ENCODE assay signal across 19 cellular contexts in the genomic region with DNA sequence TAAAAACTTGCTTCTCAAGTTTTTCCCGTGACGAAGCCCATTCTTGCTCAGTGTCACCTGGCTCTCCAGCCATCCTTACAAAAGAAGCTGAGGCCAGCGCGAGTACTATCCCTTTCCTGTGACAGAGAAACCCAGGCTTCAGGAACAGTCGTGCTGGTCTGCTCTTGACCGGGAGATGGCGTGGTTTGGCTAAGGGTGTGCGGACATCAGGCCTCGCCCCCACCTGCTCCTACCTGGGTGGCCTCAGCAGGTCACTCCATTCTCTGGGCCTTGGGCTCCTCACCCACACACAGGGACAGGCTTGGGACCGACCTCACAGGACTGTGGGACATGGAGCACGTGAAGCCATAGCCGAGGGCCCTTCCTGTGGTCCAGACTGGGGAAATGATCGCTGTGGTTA.
DNase-seq lines count a peak whose midpoint lies in the region; ATAC-seq and TF ChIP-seq lines count a peak whose summit lies in the region.
"Had no signal": no experiment of that assay in that cellular context is flagged by ENCODE, and none has a peak within 500 bp of the region (broad histone marks: within the 10 kb centered on the region; RNA-seq: fewer than 3 reads in every experiment).

No MANE protein-coding gene starts in this region.

- peaks cover 6% of the 10 kb centered on the region for H3K79me1 ChIP-seq in trophoblast cell (ENCODE audit: low read length)

- no peak overlapping the region for H3K9ac ChIP-seq in trophoblast cell (ENCODE audit: low read length)

- TF ChIP-seq CTCF in WTC11 (IDR thresholded peaks at IDR 0.05): no peak

- 83% methylated on average over 13 of the region's 13 CpGs for WGBS in right cardiac atrium
- WGBS in trophoblast cell (ENCODE audit: extremely low coverage, insufficient coverage, insufficient read length): no CpG with 5 or more reads among the region's 13 CpGs

- peaks cover 2% of the 10 kb centered on the region; the same call in 1 of the 2 replicates for H3K27me3 Mint-ChIP-seq in WTC11 (ENCODE audit: low read depth)

- H3K27me3 ChIP-seq in right cardiac atrium (ENCODE audit: control insufficient read depth, insufficient read depth) (no peaks in the 10 kb centered on the region), trophoblast cell (ENCODE audit: insufficient read depth, low read length) (no peaks in the 10 kb centered on the region)

- H3K79me2 ChIP-seq in trophoblast cell (ENCODE audit: control insufficient read depth, insufficient read depth, low read length, poor library complexity): no peaks in the 10 kb centered on the region

- H3K36me3 ChIP-seq in trophoblast cell (ENCODE audit: control insufficient read depth in 1 of 2, insufficient read depth in 2 of 2, low read length in 2 of 2): peaks cover 12 to 20% of the 10 kb centered on the region in 2 experiments

- H3K4me3 Mint-ChIP-seq in WTC11: no peak overlapping the region
- H3K4me3 Mint-ChIP-seq: CD8-positive, alpha-beta T cell; naive thymus-derived CD4-positive, alpha-beta T cell had no signal

- H3K27ac Mint-ChIP-seq in WTC11: no peak overlapping the region
- H3K27ac Mint-ChIP-seq: CD8-positive, alpha-beta T cell; naive thymus-derived CD4-positive, alpha-beta T cell had no signal

- intact Hi-C loops in right cardiac atrium (cut with DNase I): no loop called here

- peak; percentile 88 for ATAC-seq in WTC11
- ATAC-seq in right cardiac atrium: peak in 1 of 2 donors; percentile 8
- ATAC-seq in GM21737 (IDR thresholded peaks at IDR 0.05; ENCODE audit: unreplicated experiment): no peak
- no peak for ATAC-seq in HG03432 (IDR thresholded peaks at IDR 0.05; ENCODE audit: unreplicated experiment)
- ATAC-seq in GM21717 (IDR thresholded peaks at IDR 0.05; ENCODE audit: unreplicated experiment): no peak
- ATAC-seq: CD8-positive, alpha-beta T cell; naive thymus-derived CD4-positive, alpha-beta T cell had no signal

- no peak overlapping the region for H4K12ac ChIP-seq in trophoblast cell (ENCODE audit: low read depth, low read length)

- H3K4me1 Mint-ChIP-seq in WTC11: 0 out of 2 replicates have a peak, but pooled peaks cover 9% of the 10 kb centered on the region
- H3K4me1 Mint-ChIP-seq: naive thymus-derived CD4-positive, alpha-beta T cell had no signal

- peaks cover 18% of the 10 kb centered on the region for H3K9me3 Mint-ChIP-seq in WTC11

- H3K36me3 Mint-ChIP-seq in WTC11: peaks cover 30% of the 10 kb centered on the region
- H3K36me3 Mint-ChIP-seq: CD8-positive, alpha-beta T cell had no signal

- CTCF ChIA-PET in WTC11 (lab: Charles Lee): interaction anchor here (0.6 to 2.4 kb wide), 28 partner anchors 11 to 429 kb away, joined by 3 to 21 read pairs (median 5); no protein-coding TSS in a partner anchor

- no peak overlapping the region for H3K14ac ChIP-seq in trophoblast cell (ENCODE audit: low read length)

- no peak overlapping the region for H2AK5ac ChIP-seq in trophoblast cell (ENCODE audit: low read length)

- H3K18ac ChIP-seq in trophoblast cell (ENCODE audit: low read length): peak overlapping the region; percentile 31

- no peak overlapping the region for H2AFZ ChIP-seq in trophoblast cell (ENCODE audit: insufficient read depth, low read length, poor library complexity)

- H3K27ac ChIP-seq in right cardiac atrium (ENCODE audit: low read length) (peak overlapping the region; percentile 38), trophoblast cell (ENCODE audit: low read depth, low read length) (peak overlapping the region; percentile 44)

- H3K23ac ChIP-seq in trophoblast cell (ENCODE audit: low read length): no peak overlapping the region

- peak overlapping the region; percentile 5 for H2BK12ac ChIP-seq in trophoblast cell (ENCODE audit: low read length)

- POLR2A ChIA-PET in WTC11 (lab: Charles Lee): no interaction called here

- H3K9me3 ChIP-seq in right cardiac atrium (ENCODE audit: control insufficient read depth, low read length): no peaks in the 10 kb centered on the region
- peaks cover 14% of the 10 kb centered on the region for H3K9me3 ChIP-seq in trophoblast cell (ENCODE audit: insufficient read depth, low read depth, low read length)

- H3K4me3 ChIP-seq in right cardiac atrium (ENCODE audit: low read length) (no peak overlapping the region), trophoblast cell (ENCODE audit: low read depth, low read length) (no peak overlapping the region)
- H3K4me3 ChIP-seq: dorsolateral prefrontal cortex, lung had no signal

- H4K8ac ChIP-seq in trophoblast cell (ENCODE audit: low read depth, low read length): no peak overlapping the region

- H3K4me2 ChIP-seq in trophoblast cell (ENCODE audit: low read length): no peak overlapping the region

- peak overlapping the region; percentile 8 for H2BK5ac ChIP-seq in trophoblast cell (ENCODE audit: low read depth, low read length, poor library complexity)

- H2BK120ac ChIP-seq in trophoblast cell (ENCODE audit: insufficient read depth, low read length, poor library complexity): no peak overlapping the region

- peak overlapping the region; percentile 16 for H4K91ac ChIP-seq in trophoblast cell (ENCODE audit: low read depth, low read length)

- no peak overlapping the region for H3K4ac ChIP-seq in trophoblast cell (ENCODE audit: low read depth, low read length)

- peaks cover under 1% of the 10 kb centered on the region for H3K4me1 ChIP-seq in right cardiac atrium (ENCODE audit: control insufficient read depth, insufficient read depth, low read length)
- H3K4me1 ChIP-seq in trophoblast cell (ENCODE audit: control insufficient read depth in 1 of 2, insufficient read depth in 2 of 2, low read length in 2 of 2): peaks cover 11 to 12% of the 10 kb centered on the region in 2 experiments

- peak; percentile 75 for DNase-seq in ELF-1 (ENCODE audit: low read depth, low spot score)
- peak; percentile 74 for DNase-seq in WTC11 (ENCODE audit: low spot score)
- peak in 2 of 3 donors; percentile 5 to 47 for DNase-seq in right cardiac atrium
- DNase-seq in trophoblast cell: no peak
- DNase-seq in NCI-H510A treated with DMSO at 0.1 percent for 48 hours (lab: John Stamatoyannopoulos, UW): no peak
- DNase-seq: activated CD4-positive, alpha-beta T cell treated with anti-CD3 and anti-CD28 coated beads, Interleukin-2, amount 50 U/mL, for 1 hour; activated CD8-positive, alpha-beta memory T cell treated with anti-CD3 and anti-CD28 coated beads, Interleukin-2, amount 50 U/mL, for 4 hours; activated effector memory CD4-positive, alpha-beta T cell treated with Interleukin-2 at 50 U/mL for 16 hours; central memory CD4-positive, alpha-beta T cell; dorsolateral prefrontal cortex; naive thymus-derived CD4-positive, alpha-beta T cell; NCI-H1105 treated with DMSO at 0.1 percent for 48 hours; NCI-H524 treated with DMSO at 0.1 percent for 48 hours; stimulated activated CD8-positive, alpha-beta memory T cell treated with anti-CD3 and anti-CD28 coated beads, Interleukin-4, amount 100 ng/mL, for 48 hours had no signal

TF ChIP-seq in WTC11, 78 proteins besides CTCF, POLR2A, EP300 and RAD21 (continues in another document):
- TF ChIP-seq ETV6 (CRISPR knock-in tag; IDR thresholded peaks at IDR 0.05) (no peak), GABPB1 (CRISPR knock-in tag; IDR thresholded peaks at IDR 0.05) (no peak), ELF4 (CRISPR knock-in tag; IDR thresholded peaks at IDR 0.05; ENCODE audit: low read depth) (no peak), ZNF121 (CRISPR knock-in tag; IDR thresholded peaks at IDR 0.05) (no peak), PRRX2 (CRISPR knock-in tag; IDR thresholded peaks at IDR 0.05) (no peak), MXD4 (CRISPR knock-in tag; IDR thresholded peaks at IDR 0.05; ENCODE audit: borderline replicate concordance) (no peak)
- TF ChIP-seq, protein P1, sequence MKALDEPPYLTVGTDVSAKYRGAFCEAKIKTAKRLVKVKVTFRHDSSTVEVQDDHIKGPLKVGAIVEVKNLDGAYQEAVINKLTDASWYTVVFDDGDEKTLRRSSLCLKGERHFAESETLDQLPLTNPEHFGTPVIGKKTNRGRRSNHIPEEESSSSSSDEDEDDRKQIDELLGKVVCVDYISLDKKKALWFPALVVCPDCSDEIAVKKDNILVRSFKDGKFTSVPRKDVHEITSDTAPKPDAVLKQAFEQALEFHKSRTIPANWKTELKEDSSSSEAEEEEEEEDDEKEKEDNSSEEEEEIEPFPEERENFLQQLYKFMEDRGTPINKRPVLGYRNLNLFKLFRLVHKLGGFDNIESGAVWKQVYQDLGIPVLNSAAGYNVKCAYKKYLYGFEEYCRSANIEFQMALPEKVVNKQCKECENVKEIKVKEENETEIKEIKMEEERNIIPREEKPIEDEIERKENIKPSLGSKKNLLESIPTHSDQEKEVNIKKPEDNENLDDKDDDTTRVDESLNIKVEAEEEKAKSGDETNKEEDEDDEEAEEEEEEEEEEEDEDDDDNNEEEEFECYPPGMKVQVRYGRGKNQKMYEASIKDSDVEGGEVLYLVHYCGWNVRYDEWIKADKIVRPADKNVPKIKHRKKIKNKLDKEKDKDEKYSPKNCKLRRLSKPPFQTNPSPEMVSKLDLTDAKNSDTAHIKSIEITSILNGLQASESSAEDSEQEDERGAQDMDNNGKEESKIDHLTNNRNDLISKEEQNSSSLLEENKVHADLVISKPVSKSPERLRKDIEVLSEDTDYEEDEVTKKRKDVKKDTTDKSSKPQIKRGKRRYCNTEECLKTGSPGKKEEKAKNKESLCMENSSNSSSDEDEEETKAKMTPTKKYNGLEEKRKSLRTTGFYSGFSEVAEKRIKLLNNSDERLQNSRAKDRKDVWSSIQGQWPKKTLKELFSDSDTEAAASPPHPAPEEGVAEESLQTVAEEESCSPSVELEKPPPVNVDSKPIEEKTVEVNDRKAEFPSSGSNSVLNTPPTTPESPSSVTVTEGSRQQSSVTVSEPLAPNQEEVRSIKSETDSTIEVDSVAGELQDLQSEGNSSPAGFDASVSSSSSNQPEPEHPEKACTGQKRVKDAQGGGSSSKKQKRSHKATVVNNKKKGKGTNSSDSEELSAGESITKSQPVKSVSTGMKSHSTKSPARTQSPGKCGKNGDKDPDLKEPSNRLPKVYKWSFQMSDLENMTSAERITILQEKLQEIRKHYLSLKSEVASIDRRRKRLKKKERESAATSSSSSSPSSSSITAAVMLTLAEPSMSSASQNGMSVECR (CRISPR knock-in tag; IDR thresholded peaks at IDR 0.05; ENCODE audit: borderline replicate concordance): no peak

Comparison
In these comparisons a context has a peak if more than half of its experiments do, and no peak if none do; other contexts are left out.
1. DNase-seq: peak in ELF-1 (single experiment), WTC11 (single experiment) and right cardiac atrium (2 of 3); none in trophoblast cell (0 of 2) and NCI-H510A treated with DMSO at 0.1 percent for 48 hours (single experiment).